8 cellular contexts compared by ENCODE assay signal in the genomic region with DNA sequence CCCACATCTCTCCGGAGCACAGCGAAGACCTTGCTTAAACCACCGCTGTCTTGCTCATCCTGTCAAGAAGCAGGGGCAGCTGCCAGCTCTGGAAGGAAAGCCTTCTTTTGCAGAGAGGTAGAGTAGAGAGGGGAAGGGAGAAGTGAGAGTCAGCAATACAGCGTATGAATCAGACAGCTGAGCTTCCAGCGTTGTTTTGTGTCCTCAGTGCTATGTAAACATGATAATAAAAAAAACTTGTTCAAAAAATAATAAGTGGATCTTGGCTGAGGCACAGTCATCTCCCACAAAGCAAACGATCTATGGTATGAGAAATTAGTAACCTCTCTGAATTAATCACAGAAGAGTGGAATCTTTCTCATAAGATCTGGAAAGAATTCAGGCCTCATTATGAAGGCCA. TPM values are rescaled to one million over a fixed set of nuclear protein-coding genes. Genes with fewer than 3 reads are reported as not detected.
A peak's percentile ranks its signal among the peaks of the same experiment; 100 is the strongest.
DNase-seq lines count a peak whose midpoint lies in the region; ATAC-seq, FAIRE-seq and TF ChIP-seq lines count a peak whose summit lies in the region.

No MANE protein-coding gene starts in this region.

- POLR2A ChIA-PET in A549 (lab: Yijun Ruan, JAX), result interaction anchor here (1.2 to 1.3 kb wide), 2 partner anchors 23 to 69 kb away, joined by 3 read pairs; no protein-coding TSS in a partner anchor

- H3F3A ChIP-seq in SU-DHL-6 (ENCODE audit: insufficient read depth), result peaks cover 31% of the 10 kb centered on the region

- no peak overlapping the region for H2AFZ ChIP-seq in SU-DHL-6 (ENCODE audit: low read depth, low read length, severe bottlenecking)

- no peak for FAIRE-seq in A549 (lab: Jason Lieb, UNC)

- no peak for TF ChIP-seq POLR2A in A549 (IDR thresholded peaks at IDR 0.05; ENCODE audit: low read length)

- WGBS in A549 (ENCODE audit: missing lambda C conversion rate), result 22% methylated on average over 6 of the region's 6 CpGs

- H3K4me3 ChIP-seq in A549, result no peak overlapping the region
- H3K4me3 ChIP-seq in SU-DHL-6 (ENCODE audit: insufficient read depth, low read length, poor library complexity, severe bottlenecking), result no peak overlapping the region

- no peak for TF ChIP-seq EP300 in A549 (IDR thresholded peaks at IDR 0.05)

- peaks cover 4% of the 10 kb centered on the region; the same call in 1 of the 2 replicates for H3K79me2 ChIP-seq in SU-DHL-6 (ENCODE audit: insufficient read depth, low read length)

- no peak for TF ChIP-seq RAD21 in A549 (conservative IDR thresholded peaks at IDR 0.05 in 1 of 2, IDR thresholded peaks at IDR 0.05 in 1 of 2)

- no peaks in the 10 kb centered on the region for H3K36me3 ChIP-seq in SU-DHL-6 (ENCODE audit: low read length)

- H3K27me3 ChIP-seq in SU-DHL-6 (ENCODE audit: low read length), result no peaks in the 10 kb centered on the region

- CTCF ChIA-PET in A549 (lab: Yijun Ruan, JAX), result interaction anchor here (0.5 to 1.7 kb wide), 4 partner anchors 25 to 334 kb away, joined by 3 to 5 read pairs (median 4); no protein-coding TSS in a partner anchor

- H3K27ac ChIP-seq in A549 (peak overlapping the region; percentile 2 to 45; a peak in 3 of 6 replicates), SU-DHL-6 (ENCODE audit: low read depth, low read length) (peak overlapping the region; percentile 95)

- peaks cover 18% of the 10 kb centered on the region for H3K4me1 ChIP-seq in A549

- TF ChIP-seq CTCF in A549 (IDR thresholded peaks at IDR 0.05), result no peak
- TF ChIP-seq CTCF in SU-DHL-6 (IDR thresholded peaks at IDR 0.05; ENCODE audit: insufficient read depth, low read length, poor library complexity, severe bottlenecking), result no peak

- H3K4me2 ChIP-seq in A549, result peak overlapping the region; percentile 58
- H3K4me2 ChIP-seq in SU-DHL-6 (ENCODE audit: low read depth, low read length, poor library complexity, severe bottlenecking), result peak overlapping the region; percentile 55

- DNase-seq in A549 (ENCODE audit: low read depth in 1 of 2, low spot score in 1 of 2), result peak; percentile 45 to 48
- DNase-seq in kidney glomerular epithelial cell (lab: John Stamatoyannopoulos, UW), result peak; percentile 96
- no peak for DNase-seq in ecto neural progenitor cell (ENCODE audit: low spot score)
- DNase-seq in foreskin melanocyte, result no peak
- no peak for DNase-seq in activated CD4-positive, alpha-beta T cell treated with anti-CD3 and anti-CD28 coated beads, Interleukin-2, amount 50 U/mL, for 48 hours
- DNase-seq in AML-193 (lab: John Stamatoyannopoulos, UW), result no peak

- H4K20me1 ChIP-seq in SU-DHL-6 (ENCODE audit: low read depth, low read length), result no peaks in the 10 kb centered on the region

- peak; percentile 80 to 89 for ATAC-seq in A549
- peak; percentile 55 for ATAC-seq in GM19452 (IDR thresholded peaks at IDR 0.05; ENCODE audit: unreplicated experiment)

- no peaks in the 10 kb centered on the region for H3K9me2 ChIP-seq in SU-DHL-6 (replicated peaks; ENCODE audit: insufficient read depth, low read length)

- H3K9ac ChIP-seq in SU-DHL-6 (ENCODE audit: low read length), result peak overlapping the region; percentile 40

- H3K9me3 ChIP-seq in A549, result no peaks in the 10 kb centered on the region
- no peaks in the 10 kb centered on the region for H3K9me3 ChIP-seq in SU-DHL-6 (ENCODE audit: insufficient read depth, low read length)

TF ChIP-seq in A549, 52 proteins besides CTCF, POLR2A, EP300 and RAD21:
- TF ChIP-seq SMC3 (IDR thresholded peaks at IDR 0.05) (no peak), FOSL2 (IDR thresholded peaks at IDR 0.05) (no peak), FOSL2 (CRISPR knock-in tag; IDR thresholded peaks at IDR 0.05) (0 out of 2 replicates have a peak, but pooled peaks have one; percentile 14), MAFK (IDR thresholded peaks at IDR 0.05; ENCODE audit: partially characterized antibody) (peak; percentile 37), EHF (CRISPR knock-in tag; IDR thresholded peaks at IDR 0.05) (no peak), JUNB (IDR thresholded peaks at IDR 0.05) (0 out of 2 replicates have a peak, but pooled peaks have one; percentile 25)

RNA-seq across cellular contexts. Expression of gene CHST15, which starts 29.7 kb away (rescaled TPM):
- polyA plus RNA-seq in A549 (2011; rRNA removed) (10.3 and 10.4 TPM in 2 replicates), A549 (2017; fragmentation: RNase III; extraction: RNeasy Plus Mini Kit Qiagen cat#74134 plus additional on column Dnase treatment) (5.1 to 5.8 TPM (median 5.6 TPM) in 3 replicates)
- polyA plus RNA-seq in A549 (2012; cell fraction: cytosol; rRNA removed), result 2.5 and 3.2 TPM in 2 replicates
- 3.5 and 4.5 TPM in 2 replicates for polyA plus RNA-seq in A549 (2012; cell fraction: nucleus; rRNA removed)
- 12.5 and 12.6 TPM in 2 replicates for polyA minus RNA-seq in A549 (2011; rRNA and poly(A)+ RNA removed)

Comparison
In these comparisons a context has a peak if more than half of its experiments do, and no peak if none do; other contexts are left out.
1. DNase-seq: peak in A549 (2 of 2) and kidney glomerular epithelial cell (single experiment); none in ecto neural progenitor cell (single experiment), foreskin melanocyte (single experiment), activated CD4-positive, alpha-beta T cell treated with anti-CD3 and anti-CD28 coated beads, Interleukin-2, amount 50 U/mL, for 48 hours (0 of 2) and AML-193 (0 of 2).